1 cellular context compared by ENCODE assay signal in the genomic region with DNA sequence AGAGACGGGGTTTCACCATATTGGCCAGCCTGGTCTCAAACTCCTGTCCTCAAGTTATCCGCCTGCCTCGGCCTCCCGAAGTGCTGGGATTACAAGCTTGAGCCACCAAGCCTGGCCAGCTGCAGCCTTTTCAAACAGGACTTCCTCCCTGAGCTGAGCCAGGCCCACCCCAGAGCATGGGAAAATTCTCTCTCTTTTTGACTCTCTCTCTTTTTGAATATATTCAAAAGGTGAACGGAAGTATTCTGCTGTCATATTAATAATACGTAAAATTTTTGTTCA.
TF ChIP-seq lines count a peak whose summit lies in the region.

No MANE protein-coding gene starts in this region.

TF ChIP-seq in GM12878, 131 proteins besides CTCF, POLR2A, EP300 and RAD21:
- TF ChIP-seq SPI1 (IDR thresholded peaks at IDR 0.05; ENCODE audit: borderline replicate concordance, insufficient read depth, low read depth, low read length) (0 out of 2 replicates have a peak, but pooled peaks have one; percentile 8), NR2F1 (conservative IDR thresholded peaks at IDR 0.05) (no peak), BCL11A (IDR thresholded peaks at IDR 0.05; ENCODE audit: low read depth, low read length) (no peak), SP1 (IDR thresholded peaks at IDR 0.05; ENCODE audit: low read depth, low read length) (no peak)
- TF ChIP-seq, protein P1, sequence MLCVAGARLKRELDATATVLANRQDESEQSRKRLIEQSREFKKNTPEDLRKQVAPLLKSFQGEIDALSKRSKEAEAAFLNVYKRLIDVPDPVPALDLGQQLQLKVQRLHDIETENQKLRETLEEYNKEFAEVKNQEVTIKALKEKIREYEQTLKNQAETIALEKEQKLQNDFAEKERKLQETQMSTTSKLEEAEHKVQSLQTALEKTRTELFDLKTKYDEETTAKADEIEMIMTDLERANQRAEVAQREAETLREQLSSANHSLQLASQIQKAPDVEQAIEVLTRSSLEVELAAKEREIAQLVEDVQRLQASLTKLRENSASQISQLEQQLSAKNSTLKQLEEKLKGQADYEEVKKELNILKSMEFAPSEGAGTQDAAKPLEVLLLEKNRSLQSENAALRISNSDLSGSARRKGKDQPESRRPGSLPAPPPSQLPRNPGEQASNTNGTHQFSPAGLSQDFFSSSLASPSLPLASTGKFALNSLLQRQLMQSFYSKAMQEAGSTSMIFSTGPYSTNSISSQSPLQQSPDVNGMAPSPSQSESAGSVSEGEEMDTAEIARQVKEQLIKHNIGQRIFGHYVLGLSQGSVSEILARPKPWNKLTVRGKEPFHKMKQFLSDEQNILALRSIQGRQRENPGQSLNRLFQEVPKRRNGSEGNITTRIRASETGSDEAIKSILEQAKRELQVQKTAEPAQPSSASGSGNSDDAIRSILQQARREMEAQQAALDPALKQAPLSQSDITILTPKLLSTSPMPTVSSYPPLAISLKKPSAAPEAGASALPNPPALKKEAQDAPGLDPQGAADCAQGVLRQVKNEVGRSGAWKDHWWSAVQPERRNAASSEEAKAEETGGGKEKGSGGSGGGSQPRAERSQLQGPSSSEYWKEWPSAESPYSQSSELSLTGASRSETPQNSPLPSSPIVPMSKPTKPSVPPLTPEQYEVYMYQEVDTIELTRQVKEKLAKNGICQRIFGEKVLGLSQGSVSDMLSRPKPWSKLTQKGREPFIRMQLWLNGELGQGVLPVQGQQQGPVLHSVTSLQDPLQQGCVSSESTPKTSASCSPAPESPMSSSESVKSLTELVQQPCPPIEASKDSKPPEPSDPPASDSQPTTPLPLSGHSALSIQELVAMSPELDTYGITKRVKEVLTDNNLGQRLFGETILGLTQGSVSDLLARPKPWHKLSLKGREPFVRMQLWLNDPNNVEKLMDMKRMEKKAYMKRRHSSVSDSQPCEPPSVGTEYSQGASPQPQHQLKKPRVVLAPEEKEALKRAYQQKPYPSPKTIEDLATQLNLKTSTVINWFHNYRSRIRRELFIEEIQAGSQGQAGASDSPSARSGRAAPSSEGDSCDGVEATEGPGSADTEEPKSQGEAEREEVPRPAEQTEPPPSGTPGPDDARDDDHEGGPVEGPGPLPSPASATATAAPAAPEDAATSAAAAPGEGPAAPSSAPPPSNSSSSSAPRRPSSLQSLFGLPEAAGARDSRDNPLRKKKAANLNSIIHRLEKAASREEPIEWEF (IDR thresholded peaks at IDR 0.05; ENCODE audit: insufficient replicate concordance, low read depth, low read length) = no peak
